In genomic region chr13:73334459-73334858, GRCh38 we compare ENCODE assay signal across 17 cellular contexts.
DNase-seq lines count a peak whose midpoint lies in the region; ATAC-seq and TF ChIP-seq lines count a peak whose summit lies in the region.
"Had no signal": no experiment of that assay in that cellular context is flagged by ENCODE, and none has a peak within 500 bp of the region (broad histone marks: within the 10 kb centered on the region; RNA-seq: fewer than 3 reads in every experiment).

No MANE protein-coding gene starts in this region.

- H3K27me3 ChIP-seq in naive thymus-derived CD4-positive, alpha-beta T cell (ENCODE audit: control insufficient read depth in 2 of 2, insufficient read depth in 2 of 2, low read length in 2 of 2), result no peaks in the 10 kb centered on the region
- H3K27me3 ChIP-seq in CD8-positive, alpha-beta T cell (ENCODE audit: insufficient read depth, low read length), result no peaks in the 10 kb centered on the region
- H3K27me3 ChIP-seq: BE2C had no signal

- peak overlapping the region; percentile 99 for H3K27ac ChIP-seq in epithelial cell of prostate
- H3K27ac ChIP-seq in naive thymus-derived CD4-positive, alpha-beta T cell (ENCODE audit: low read depth, low read length), result no peak overlapping the region
- no peak overlapping the region for H3K27ac ChIP-seq in CD8-positive, alpha-beta T cell (ENCODE audit: low read depth, low read length)
- H3K27ac ChIP-seq: thoracic aorta had no signal

- H3K4me3 ChIP-seq in naive thymus-derived CD4-positive, alpha-beta T cell (ENCODE audit: low read length), result no peak overlapping the region
- H3K4me3 ChIP-seq in CD8-positive, alpha-beta T cell (ENCODE audit: low read depth, low read length), result no peak overlapping the region
- H3K4me3 ChIP-seq: thoracic aorta had no signal

- H3K4me1 ChIP-seq in naive thymus-derived CD4-positive, alpha-beta T cell (ENCODE audit: control insufficient read depth in 2 of 2, insufficient read depth in 2 of 2, low read length in 2 of 2), result no peaks in the 10 kb centered on the region
- no peaks in the 10 kb centered on the region for H3K4me1 ChIP-seq in CD8-positive, alpha-beta T cell (ENCODE audit: insufficient read depth, low read length)
- H3K4me1 ChIP-seq: BE2C had no signal

- POLR2A ChIA-PET in naive thymus-derived CD4-positive, alpha-beta T cell (lab: Charles Lee), result no interaction called here
- POLR2A ChIA-PET in CD8-positive, alpha-beta T cell (lab: Charles Lee), result no interaction called here

- peaks cover 0 to 4% (median 0%) of the 10 kb centered on the region in 7 donors for H3K4me1 Mint-ChIP-seq in naive thymus-derived CD4-positive, alpha-beta T cell
- H3K4me1 Mint-ChIP-seq in CD8-positive, alpha-beta T cell (ENCODE audit: low read depth), result no peaks in the 10 kb centered on the region

- DNase-seq in EL (peak; percentile 19), NCI-H226 (peak; percentile 12), epithelial cell of prostate (ENCODE audit: low read depth, low spot score) (peak; percentile 85), NCI-H524 (lab: John Stamatoyannopoulos, UW) (no peak), pons (ENCODE audit: low spot score) (no peak)
- DNase-seq in naive thymus-derived CD4-positive, alpha-beta T cell, result no peak
- DNase-seq in CD8-positive, alpha-beta T cell, result no peak
- DNase-seq: activated CD8-positive, alpha-beta memory T cell treated with anti-CD3 and anti-CD28 coated beads, Interleukin-2, amount 50 U/mL, for 4 hours; activated gamma-delta T cell treated with Interleukin-2 at 50 U/mL for 16 hours; BE2C; midbrain; NCI-H1092; stimulated activated CD4-positive, alpha-beta T cell treated with anti-CD3 and anti-CD28 coated beads, Interleukin-4, amount 100 ng/mL, for 24 hours; stimulated activated CD8-positive, alpha-beta memory T cell treated with anti-CD3 and anti-CD28 coated beads, Interleukin-4, amount 100 ng/mL, for 48 hours had no signal

- H3K36me3 Mint-ChIP-seq in naive thymus-derived CD4-positive, alpha-beta T cell, result no peaks in the 10 kb centered on the region
- no peaks in the 10 kb centered on the region for H3K36me3 Mint-ChIP-seq in CD8-positive, alpha-beta T cell

- H3K4me3 Mint-ChIP-seq in naive thymus-derived CD4-positive, alpha-beta T cell, result no peak overlapping the region
- no peak overlapping the region for H3K4me3 Mint-ChIP-seq in CD8-positive, alpha-beta T cell

- H3K27me3 Mint-ChIP-seq in naive thymus-derived CD4-positive, alpha-beta T cell, result peaks cover 0 to 4% (median 0%) of the 10 kb centered on the region in 5 donors
- peaks cover 2% of the 10 kb centered on the region for H3K27me3 Mint-ChIP-seq in CD8-positive, alpha-beta T cell (ENCODE audit: low read depth)

- H3K36me3 ChIP-seq in naive thymus-derived CD4-positive, alpha-beta T cell (ENCODE audit: control insufficient read depth in 2 of 3, insufficient read depth in 3 of 3, low read length in 3 of 3), result no peaks in the 10 kb centered on the region
- no peaks in the 10 kb centered on the region for H3K36me3 ChIP-seq in CD8-positive, alpha-beta T cell (ENCODE audit: insufficient read depth, low read length)
- H3K36me3 ChIP-seq: BE2C, thoracic aorta had no signal

- peak; percentile 49 for ATAC-seq in naive thymus-derived CD4-positive, alpha-beta T cell
- ATAC-seq in GM21717 (IDR thresholded peaks at IDR 0.05; ENCODE audit: unreplicated experiment), result no peak
- no peak for ATAC-seq in CD8-positive, alpha-beta T cell
- ATAC-seq: Right ventricle myocardium inferior had no signal

- no peak for TF ChIP-seq CTCF in CD8-positive, alpha-beta T cell (IDR thresholded peaks at IDR 0.05)

- no peak overlapping the region for H3K27ac Mint-ChIP-seq in naive thymus-derived CD4-positive, alpha-beta T cell
- no peak overlapping the region for H3K27ac Mint-ChIP-seq in CD8-positive, alpha-beta T cell

- CTCF ChIA-PET in naive thymus-derived CD4-positive, alpha-beta T cell (lab: Charles Lee), result no interaction called here
- CTCF ChIA-PET in CD8-positive, alpha-beta T cell (lab: Charles Lee), result interaction anchor here (0.7 kb wide), 1 partner anchor 11 kb away, joined by 3 read pairs; no protein-coding TSS in a partner anchor

- intact Hi-C loops in naive thymus-derived CD4-positive, alpha-beta T cell (cut with micrococcal nuclease), result no loop called here
- intact Hi-C loops in CD8-positive, alpha-beta T cell (cut with DNase I, micrococcal nuclease), result no loop called here

- H3K9me3 ChIP-seq in naive thymus-derived CD4-positive, alpha-beta T cell (ENCODE audit: control insufficient read depth in 2 of 3, low read length in 3 of 3), result no peaks in the 10 kb centered on the region
- H3K9me3 ChIP-seq in CD8-positive, alpha-beta T cell (ENCODE audit: low read length), result no peaks in the 10 kb centered on the region
- H3K9me3 ChIP-seq: BE2C, thoracic aorta had no signal

- H3K9me3 Mint-ChIP-seq in naive thymus-derived CD4-positive, alpha-beta T cell, result peaks cover 0 to 3% (median 0%) of the 10 kb centered on the region in 11 donors
- no peaks in the 10 kb centered on the region for H3K9me3 Mint-ChIP-seq in CD8-positive, alpha-beta T cell

Comparison
In these comparisons a context has a peak if more than half of its experiments do, and no peak if none do; other contexts are left out.
1. DNase-seq: peak in EL (single experiment), NCI-H226 (single experiment) and epithelial cell of prostate (single experiment); none in naive thymus-derived CD4-positive, alpha-beta T cell (0 of 9), NCI-H524 (0 of 2), pons (single experiment) and CD8-positive, alpha-beta T cell (0 of 7).